12 cellular contexts compared by ENCODE assay signal in genomic region chr3:192835818-192836468, GRCh38.
DNase-seq lines count a peak whose midpoint lies in the region; ATAC-seq and TF ChIP-seq lines count a peak whose summit lies in the region.
"Had no signal": no experiment of that assay in that cellular context is flagged by ENCODE, and none has a peak within 500 bp of the region (broad histone marks: within the 10 kb centered on the region; RNA-seq: fewer than 3 reads in every experiment).

No MANE protein-coding gene starts in this region.

- peaks cover 15 to 59% of the 10 kb centered on the region in 2 experiments for H3K79me1 ChIP-seq in IMR-90 (ENCODE audit: low read depth in 1 of 2, low read length in 2 of 2)

- H3K56ac ChIP-seq in IMR-90 (ENCODE audit: extremely low read depth, insufficient read depth, low read length), result no peak overlapping the region

- intact Hi-C loops in IMR-90 (cut with micrococcal nuclease), result no loop called here
- intact Hi-C loops in mucosa of descending colon (cut with DNase I, micrococcal nuclease), result no loop called here

- no peaks in the 10 kb centered on the region for H3K9me3 Mint-ChIP-seq in chondrocyte (ENCODE audit: low read depth)

- POLR2A ChIA-PET in IMR-90 (lab: Charles Lee; ENCODE audit: unreplicated experiment), result interaction anchor here (0.6 kb wide), 1 partner anchor 62 kb away, joined by 4 read pairs; no protein-coding TSS in a partner anchor

- dilution Hi-C loops in IMR-90 (cut with HindIII; ENCODE audit: low sequenced_read_pairs, unreplicated experiment), result no loop called here

- no peak overlapping the region for H2BK20ac ChIP-seq in IMR-90 (ENCODE audit: low read depth, low read length)

- DNase-seq in Daoy (ENCODE audit: low read depth), result peak; percentile 47
- peak; percentile 71 for DNase-seq in IMR-90
- no peak for DNase-seq in chondrocyte (ENCODE audit: low spot score)
- no peak for DNase-seq in mucosa of descending colon
- no peak for DNase-seq in NCI-H2081 treated with DMSO at 0.1 percent for 48 hours (lab: John Stamatoyannopoulos, UW)
- DNase-seq in NCI-H2196 (lab: John Stamatoyannopoulos, UW; ENCODE audit: unreplicated experiment), result no peak
- no peak for DNase-seq in dedifferentiated amniotic fluid mesenchymal stem cell (ENCODE audit: extremely low spot score)
- DNase-seq: activated naive CD4-positive, alpha-beta T cell; islet precursor cell; MM.1S; occipital lobe had no signal

- no peak overlapping the region for H3K4ac ChIP-seq in IMR-90 (ENCODE audit: low read depth, low read length)

- H3K36me3 ChIP-seq in IMR-90 (ENCODE audit: control insufficient read depth, insufficient read depth, low read length), result no peaks in the 10 kb centered on the region
- no peaks in the 10 kb centered on the region for H3K36me3 ChIP-seq in mucosa of descending colon (ENCODE audit: low read depth)

- H3K18ac ChIP-seq in IMR-90 (ENCODE audit: low read depth, low read length), result no peak overlapping the region

- H3K36me3 Mint-ChIP-seq in chondrocyte (ENCODE audit: low read depth), result no peaks in the 10 kb centered on the region

- no peak overlapping the region for H2AFZ ChIP-seq in IMR-90 (replicated peaks; ENCODE audit: low read length, poor library complexity)

- no peaks in the 10 kb centered on the region for H3K27me3 Mint-ChIP-seq in chondrocyte (ENCODE audit: low read depth)

- H2BK120ac ChIP-seq in IMR-90 (ENCODE audit: low read depth, low read length), result 0 out of 2 replicates have a peak overlapping the region, but pooled peaks have one; percentile 19

- H3K23ac ChIP-seq in IMR-90 (ENCODE audit: low read depth, low read length), result no peak overlapping the region

- no peak for ATAC-seq in IMR-90 (ENCODE audit: low read depth)
- peak; percentile 19 for ATAC-seq in mucosa of descending colon
- no peak for ATAC-seq in HG02852 (IDR thresholded peaks at IDR 0.05; ENCODE audit: unreplicated experiment)

- no peaks in the 10 kb centered on the region for H3K27me3 ChIP-seq in IMR-90 (ENCODE audit: control insufficient read depth, insufficient read depth, low read length)

- no peak overlapping the region for H3K9ac ChIP-seq in IMR-90 (ENCODE audit: low read depth, low read length)

- TF ChIP-seq RAD21 in IMR-90 (IDR thresholded peaks at IDR 0.05; ENCODE audit: low read length), result no peak

- CTCF ChIA-PET in IMR-90 (lab: Yijun Ruan, JAX), result interaction anchor here (0.6 kb wide), 1 partner anchor 79 kb away, joined by 4 read pairs; no protein-coding TSS in a partner anchor

- no peak overlapping the region for H3K14ac ChIP-seq in IMR-90 (replicated peaks; ENCODE audit: low read depth, low read length)

- no CpG with 5 or more reads among the region's 2 CpGs for WGBS in IMR-90 (ENCODE audit: extremely low coverage in 2 of 2, insufficient read length in 1 of 2), 2 experiments

- H3K9me3 ChIP-seq in IMR-90 (ENCODE audit: control insufficient read depth, insufficient read depth, low read length) (no peaks in the 10 kb centered on the region), mucosa of descending colon (no peaks in the 10 kb centered on the region)

- H4K91ac ChIP-seq in IMR-90 (ENCODE audit: insufficient read depth, low read depth, low read length), result no peak overlapping the region

- H4K5ac ChIP-seq in IMR-90 (ENCODE audit: low read depth, low read length), result no peak overlapping the region

- in situ Hi-C loops in IMR-90 (cut with MboI; ENCODE audit: low sequenced_read_pairs), result no loop called here

- peaks cover 56% of the 10 kb centered on the region for H3K4me1 Mint-ChIP-seq in chondrocyte (ENCODE audit: low read depth)

- no peak overlapping the region for H2AK5ac ChIP-seq in IMR-90 (ENCODE audit: low read depth, low read length)

- no peak overlapping the region for H3K27ac ChIP-seq in IMR-90 (ENCODE audit: insufficient read depth, low read length)

- H3K9me1 ChIP-seq in IMR-90 (ENCODE audit: insufficient read depth, low read length), result peaks cover 16% of the 10 kb centered on the region

- H3K4me1 ChIP-seq in IMR-90 (ENCODE audit: control insufficient read depth, insufficient read depth, low read length) (peaks cover 20% of the 10 kb centered on the region), mucosa of descending colon (ENCODE audit: low read depth) (no peaks in the 10 kb centered on the region)

- no TSS peak for BruUV-seq in IMR-90 (replicated peaks; lab: Mats Ljungman, UMichigan)

- H3K4me3 Mint-ChIP-seq in chondrocyte (ENCODE audit: unreplicated experiment), result no peak overlapping the region

- no peak overlapping the region for H2AK9ac ChIP-seq in IMR-90 (replicated peaks; ENCODE audit: low read depth, low read length, poor library complexity)

- TF ChIP-seq CTCF in IMR-90 (conservative IDR thresholded peaks at IDR 0.05; ENCODE audit: low read depth, low read length), result no peak
- TF ChIP-seq CTCF in chondrocyte (IDR thresholded peaks at IDR 0.05), result no peak
- TF ChIP-seq CTCF in mucosa of descending colon (IDR thresholded peaks at IDR 0.05), result no peak

- H4K20me1 ChIP-seq in IMR-90 (ENCODE audit: insufficient read depth, low read length), result peaks cover 23% of the 10 kb centered on the region

- H2BK15ac ChIP-seq in IMR-90 (ENCODE audit: low read depth, low read length), result no peak overlapping the region

- TF ChIP-seq POLR2A in IMR-90 (IDR thresholded peaks at IDR 0.05; ENCODE audit: low read depth, low read length), result no peak

- no peak overlapping the region for H3K4me2 ChIP-seq in IMR-90 (ENCODE audit: low read depth, low read length)

- peak overlapping the region; percentile 82 for H3K27ac Mint-ChIP-seq in chondrocyte (ENCODE audit: unreplicated experiment)

- no peak overlapping the region for H2BK5ac ChIP-seq in IMR-90 (ENCODE audit: low read depth, low read length, poor library complexity, severe bottlenecking)

- H4K8ac ChIP-seq in IMR-90 (ENCODE audit: low read depth in 2 of 2, low read length in 2 of 2), result no peak overlapping the region

- H3K4me3 ChIP-seq in IMR-90 (ENCODE audit: insufficient read depth, low read depth, low read length), result no peak overlapping the region
- H3K4me3 ChIP-seq in mucosa of descending colon, result no peak overlapping the region

TF ChIP-seq in IMR-90, 13 proteins besides CTCF, POLR2A, EP300 and RAD21:
- TF ChIP-seq SMC3 (IDR thresholded peaks at IDR 0.05; ENCODE audit: low read depth, low read length), result no peak
- TF ChIP-seq CEBPB (IDR thresholded peaks at IDR 0.05; ENCODE audit: low read depth, low read length), result peak; percentile 84
- no peak for TF ChIP-seq MAZ (IDR thresholded peaks at IDR 0.05; ENCODE audit: borderline replicate concordance, low read depth, low read length)

Comparison
In these comparisons a context has a peak if more than half of its experiments do, and no peak if none do; other contexts are left out.
1. DNase-seq: peak in Daoy (single experiment) and IMR-90 (single experiment); none in chondrocyte (single experiment), mucosa of descending colon (0 of 3), NCI-H2081 treated with DMSO at 0.1 percent for 48 hours (single experiment), NCI-H2196 (single experiment) and dedifferentiated amniotic fluid mesenchymal stem cell (single experiment).